1 cellular context compared by ENCODE assay signal in genomic region chr1:229272164-229273158, GRCh38.
TF ChIP-seq lines count a peak whose summit lies in the region.

No MANE protein-coding gene starts in this region.

TF ChIP-seq in K562, 482 proteins besides CTCF, POLR2A, EP300 and RAD21 (continued from another document):
- TF ChIP-seq ZBTB40 (IDR thresholded peaks at IDR 0.05), result 0 out of 2 replicates have a peak, but pooled peaks have one; percentile 10
- TF ChIP-seq ZBTB40 (CRISPR knock-in tag; IDR thresholded peaks at IDR 0.05), result no peak
- TF ChIP-seq ZNF740 (CRISPR knock-in tag; IDR thresholded peaks at IDR 0.05), result no peak
- TF ChIP-seq ZNF740 (tag; IDR thresholded peaks at IDR 0.05), result 0 out of 4 replicates have a peak, but pooled peaks of 1 of the 2 experiments have one; percentile 35
- peak; percentile 25; the same call in 1 of the 2 replicates for TF ChIP-seq RBFOX2 (IDR thresholded peaks at IDR 0.05; ENCODE audit: low read depth, low read length)
